ENCODE assay signal across 1 cellular context in genomic region chr15:49023354-49023753, GRCh38.
TF ChIP-seq lines count a peak whose summit lies in the region.

No MANE protein-coding gene starts in this region.

TF ChIP-seq in HepG2, 621 proteins besides CTCF, POLR2A, EP300 and RAD21 (continued from another document):
- TF ChIP-seq ZBTB14 (CRISPR knock-in tag; IDR thresholded peaks at IDR 0.05) (no peak), HHEX (CRISPR knock-in tag; IDR thresholded peaks at IDR 0.05) (no peak), ZNF335 (CRISPR knock-in tag; IDR thresholded peaks at IDR 0.05) (no peak), ARID2 (CRISPR knock-in tag; IDR thresholded peaks at IDR 0.05; ENCODE audit: borderline replicate concordance) (no peak)
